Comparison of ENCODE assay signal across 1 cellular context in genomic region chr6:138017156-138017757, GRCh38.
TF ChIP-seq lines count a peak whose summit lies in the region.

No MANE protein-coding gene starts in this region.

TF ChIP-seq in GM23338, 12 proteins besides CTCF, POLR2A, EP300 and RAD21 (continued from another document):
- TF ChIP-seq ETS1 (IDR thresholded peaks at IDR 0.05) (no peak), POLR2AphosphoS5 (IDR thresholded peaks at IDR 0.05; ENCODE audit: low read depth) (no peak), JUNB (IDR thresholded peaks at IDR 0.05; ENCODE audit: unreplicated experiment) (no peak), REST (IDR thresholded peaks at IDR 0.05; ENCODE audit: unreplicated experiment) (no peak), ZNF114 (CRISPR knock-in tag; IDR thresholded peaks at IDR 0.05) (no peak), EZH2 (IDR thresholded peaks at IDR 0.05; ENCODE audit: low read depth, unreplicated experiment) (no peak), NANOG (IDR thresholded peaks at IDR 0.05; ENCODE audit: borderline replicate concordance) (no peak), EZH2phosphoT487 (IDR thresholded peaks at IDR 0.05; ENCODE audit: unreplicated experiment) (no peak), ZNF462 (CRISPR knock-in tag; IDR thresholded peaks at IDR 0.05) (no peak), ZNF331 (CRISPR knock-in tag; IDR thresholded peaks at IDR 0.05; ENCODE audit: low read depth) (no peak)
